ENCODE assay signal across 1 cellular context in the genomic region with DNA sequence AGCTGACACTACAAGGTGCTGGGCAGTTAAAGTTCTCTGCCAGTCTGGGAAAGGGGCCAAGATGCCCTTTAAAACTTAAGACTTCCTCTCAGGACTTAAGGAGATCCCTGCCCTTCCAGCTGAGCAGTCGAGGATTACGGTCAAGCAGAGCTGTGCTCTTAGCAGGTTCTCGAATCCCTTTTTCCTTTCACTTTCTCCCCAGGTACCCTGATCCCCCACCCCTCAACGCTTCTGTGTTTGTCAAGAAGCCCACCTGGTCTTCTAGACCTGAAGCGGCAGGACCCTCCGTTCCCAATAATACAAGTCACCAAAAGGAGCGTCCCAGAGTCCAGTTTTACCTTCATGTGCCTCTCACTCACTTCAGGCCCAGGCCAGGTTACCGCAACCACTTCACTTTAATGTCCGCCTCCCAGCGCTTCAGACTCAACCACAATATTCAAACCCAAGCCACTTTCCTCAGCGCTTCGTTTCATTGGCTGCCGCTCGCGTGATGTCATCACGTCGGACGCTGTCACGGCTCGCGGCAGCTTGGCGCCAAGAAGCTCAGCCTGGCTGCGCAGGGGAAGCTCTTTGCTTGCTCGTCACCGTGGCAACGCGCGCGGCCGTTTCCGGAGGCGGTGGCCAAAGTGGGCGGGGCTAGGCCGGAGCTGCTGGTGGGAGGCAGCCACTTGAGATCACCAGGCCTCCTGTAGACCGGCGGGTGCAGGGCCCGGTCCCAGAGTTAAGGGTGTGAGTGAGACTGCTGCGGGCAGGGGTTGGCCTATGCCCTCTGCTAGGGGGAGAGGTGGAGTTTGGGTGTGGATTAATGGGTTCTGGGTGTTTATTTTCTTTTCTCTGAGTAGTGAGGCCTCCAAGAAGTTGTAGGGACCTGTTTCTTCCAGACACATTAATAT.
TF ChIP-seq lines count a peak whose summit lies in the region.

TSS of gene KIF18A (minus strand) at position 431 of the 893 bp plus-strand sequence. CDS start 10,209 bp downstream, outside the sequence.
TSS of gene METTL15 (plus strand) at position 663 of the 893 bp plus-strand sequence. CDS start 4,947 bp downstream, outside the sequence.

TF ChIP-seq in HepG2, 621 proteins besides CTCF, POLR2A, EP300 and RAD21 (continued from another document and continues in another):
- TF ChIP-seq, protein P1, sequence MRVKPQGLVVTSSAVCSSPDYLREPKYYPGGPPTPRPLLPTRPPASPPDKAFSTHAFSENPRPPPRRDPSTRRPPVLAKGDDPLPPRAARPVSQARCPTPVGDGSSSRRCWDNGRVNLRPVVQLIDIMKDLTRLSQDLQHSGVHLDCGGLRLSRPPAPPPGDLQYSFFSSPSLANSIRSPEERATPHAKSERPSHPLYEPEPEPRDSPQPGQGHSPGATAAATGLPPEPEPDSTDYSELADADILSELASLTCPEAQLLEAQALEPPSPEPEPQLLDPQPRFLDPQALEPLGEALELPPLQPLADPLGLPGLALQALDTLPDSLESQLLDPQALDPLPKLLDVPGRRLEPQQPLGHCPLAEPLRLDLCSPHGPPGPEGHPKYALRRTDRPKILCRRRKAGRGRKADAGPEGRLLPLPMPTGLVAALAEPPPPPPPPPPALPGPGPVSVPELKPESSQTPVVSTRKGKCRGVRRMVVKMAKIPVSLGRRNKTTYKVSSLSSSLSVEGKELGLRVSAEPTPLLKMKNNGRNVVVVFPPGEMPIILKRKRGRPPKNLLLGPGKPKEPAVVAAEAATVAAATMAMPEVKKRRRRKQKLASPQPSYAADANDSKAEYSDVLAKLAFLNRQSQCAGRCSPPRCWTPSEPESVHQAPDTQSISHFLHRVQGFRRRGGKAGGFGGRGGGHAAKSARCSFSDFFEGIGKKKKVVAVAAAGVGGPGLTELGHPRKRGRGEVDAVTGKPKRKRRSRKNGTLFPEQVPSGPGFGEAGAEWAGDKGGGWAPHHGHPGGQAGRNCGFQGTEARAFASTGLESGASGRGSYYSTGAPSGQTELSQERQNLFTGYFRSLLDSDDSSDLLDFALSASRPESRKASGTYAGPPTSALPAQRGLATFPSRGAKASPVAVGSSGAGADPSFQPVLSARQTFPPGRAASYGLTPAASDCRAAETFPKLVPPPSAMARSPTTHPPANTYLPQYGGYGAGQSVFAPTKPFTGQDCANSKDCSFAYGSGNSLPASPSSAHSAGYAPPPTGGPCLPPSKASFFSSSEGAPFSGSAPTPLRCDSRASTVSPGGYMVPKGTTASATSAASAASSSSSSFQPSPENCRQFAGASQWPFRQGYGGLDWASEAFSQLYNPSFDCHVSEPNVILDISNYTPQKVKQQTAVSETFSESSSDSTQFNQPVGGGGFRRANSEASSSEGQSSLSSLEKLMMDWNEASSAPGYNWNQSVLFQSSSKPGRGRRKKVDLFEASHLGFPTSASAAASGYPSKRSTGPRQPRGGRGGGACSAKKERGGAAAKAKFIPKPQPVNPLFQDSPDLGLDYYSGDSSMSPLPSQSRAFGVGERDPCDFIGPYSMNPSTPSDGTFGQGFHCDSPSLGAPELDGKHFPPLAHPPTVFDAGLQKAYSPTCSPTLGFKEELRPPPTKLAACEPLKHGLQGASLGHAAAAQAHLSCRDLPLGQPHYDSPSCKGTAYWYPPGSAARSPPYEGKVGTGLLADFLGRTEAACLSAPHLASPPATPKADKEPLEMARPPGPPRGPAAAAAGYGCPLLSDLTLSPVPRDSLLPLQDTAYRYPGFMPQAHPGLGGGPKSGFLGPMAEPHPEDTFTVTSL (CRISPR knock-in tag; IDR thresholded peaks at IDR 0.05; ENCODE audit: borderline replicate concordance), result no peak
- TF ChIP-seq, protein P2, sequence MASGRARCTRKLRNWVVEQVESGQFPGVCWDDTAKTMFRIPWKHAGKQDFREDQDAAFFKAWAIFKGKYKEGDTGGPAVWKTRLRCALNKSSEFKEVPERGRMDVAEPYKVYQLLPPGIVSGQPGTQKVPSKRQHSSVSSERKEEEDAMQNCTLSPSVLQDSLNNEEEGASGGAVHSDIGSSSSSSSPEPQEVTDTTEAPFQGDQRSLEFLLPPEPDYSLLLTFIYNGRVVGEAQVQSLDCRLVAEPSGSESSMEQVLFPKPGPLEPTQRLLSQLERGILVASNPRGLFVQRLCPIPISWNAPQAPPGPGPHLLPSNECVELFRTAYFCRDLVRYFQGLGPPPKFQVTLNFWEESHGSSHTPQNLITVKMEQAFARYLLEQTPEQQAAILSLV (CRISPR knock-in tag; IDR thresholded peaks at IDR 0.05; ENCODE audit: borderline replicate concordance), result 0 out of 2 replicates have a peak, but pooled peaks have one; percentile 58
- TF ChIP-seq NRL (CRISPR knock-in tag; IDR thresholded peaks at IDR 0.05; ENCODE audit: borderline replicate concordance), result no peak
- TF ChIP-seq GABPA (IDR thresholded peaks at IDR 0.05; ENCODE audit: low read depth, low read length), result peak; percentile 66
- peak; percentile 91 for TF ChIP-seq GABPA (CRISPR knock-in tag; IDR thresholded peaks at IDR 0.05; ENCODE audit: low read depth)
- TF ChIP-seq IKZF1 (IDR thresholded peaks at IDR 0.05), result no peak
- TF ChIP-seq ZSCAN20 (CRISPR knock-in tag; IDR thresholded peaks at IDR 0.05; ENCODE audit: borderline replicate concordance), result no peak
- TF ChIP-seq CCDC6 (CRISPR knock-in tag; IDR thresholded peaks at IDR 0.05), result peak; percentile 96; the same call in 1 of the 2 replicates
- TF ChIP-seq, protein P3, sequence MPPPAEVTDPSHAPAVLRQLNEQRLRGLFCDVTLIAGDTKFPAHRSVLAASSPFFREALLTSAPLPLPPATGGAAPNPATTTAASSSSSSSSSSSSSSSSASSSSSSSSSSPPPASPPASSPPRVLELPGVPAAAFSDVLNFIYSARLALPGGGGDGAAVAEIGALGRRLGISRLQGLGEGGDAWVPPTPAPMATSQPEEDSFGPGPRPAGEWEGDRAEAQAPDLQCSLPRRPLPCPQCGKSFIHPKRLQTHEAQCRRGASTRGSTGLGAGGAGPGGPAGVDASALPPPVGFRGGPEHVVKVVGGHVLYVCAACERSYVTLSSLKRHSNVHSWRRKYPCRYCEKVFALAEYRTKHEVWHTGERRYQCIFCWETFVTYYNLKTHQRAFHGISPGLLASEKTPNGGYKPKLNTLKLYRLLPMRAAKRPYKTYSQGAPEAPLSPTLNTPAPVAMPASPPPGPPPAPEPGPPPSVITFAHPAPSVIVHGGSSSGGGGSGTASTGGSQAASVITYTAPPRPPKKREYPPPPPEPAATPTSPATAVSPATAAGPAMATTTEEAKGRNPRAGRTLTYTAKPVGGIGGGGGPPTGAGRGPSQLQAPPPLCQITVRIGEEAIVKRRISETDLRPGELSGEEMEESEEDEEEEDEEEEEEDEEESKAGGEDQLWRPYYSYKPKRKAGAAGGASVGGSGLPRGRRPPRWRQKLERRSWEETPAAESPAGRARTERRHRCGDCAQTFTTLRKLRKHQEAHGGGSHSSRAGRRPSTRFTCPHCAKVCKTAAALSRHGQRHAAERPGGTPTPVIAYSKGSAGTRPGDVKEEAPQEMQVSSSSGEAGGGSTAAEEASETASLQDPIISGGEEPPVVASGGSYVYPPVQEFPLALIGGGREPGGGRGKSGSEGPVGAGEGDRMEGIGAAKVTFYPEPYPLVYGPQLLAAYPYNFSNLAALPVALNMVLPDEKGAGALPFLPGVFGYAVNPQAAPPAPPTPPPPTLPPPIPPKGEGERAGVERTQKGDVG (CRISPR knock-in tag; IDR thresholded peaks at IDR 0.05; ENCODE audit: borderline replicate concordance), result 0 out of 2 replicates have a peak, but pooled peaks have one; percentile 54
- no peak for TF ChIP-seq ZNF773 (CRISPR knock-in tag; IDR thresholded peaks at IDR 0.05; ENCODE audit: borderline replicate concordance)
- TF ChIP-seq ZBTB34 (CRISPR knock-in tag; IDR thresholded peaks at IDR 0.05), result no peak
- TF ChIP-seq TBL1XR1 (IDR thresholded peaks at IDR 0.05; ENCODE audit: borderline replicate concordance, low read length, partially characterized antibody), result peak; percentile 49
- no peak for TF ChIP-seq ZNF75D (CRISPR knock-in tag; IDR thresholded peaks at IDR 0.05; ENCODE audit: borderline replicate concordance)
- no peak for TF ChIP-seq NBN (conservative IDR thresholded peaks at IDR 0.05)
- peak; percentile 93 for TF ChIP-seq FOXM1 (CRISPR knock-in tag; IDR thresholded peaks at IDR 0.05)
- TF ChIP-seq ZNF749 (CRISPR knock-in tag; IDR thresholded peaks at IDR 0.05; ENCODE audit: borderline replicate concordance), result no peak
- peak; percentile 86 for TF ChIP-seq PHF8 (CRISPR knock-in tag; IDR thresholded peaks at IDR 0.05)
- TF ChIP-seq, protein P4, sequence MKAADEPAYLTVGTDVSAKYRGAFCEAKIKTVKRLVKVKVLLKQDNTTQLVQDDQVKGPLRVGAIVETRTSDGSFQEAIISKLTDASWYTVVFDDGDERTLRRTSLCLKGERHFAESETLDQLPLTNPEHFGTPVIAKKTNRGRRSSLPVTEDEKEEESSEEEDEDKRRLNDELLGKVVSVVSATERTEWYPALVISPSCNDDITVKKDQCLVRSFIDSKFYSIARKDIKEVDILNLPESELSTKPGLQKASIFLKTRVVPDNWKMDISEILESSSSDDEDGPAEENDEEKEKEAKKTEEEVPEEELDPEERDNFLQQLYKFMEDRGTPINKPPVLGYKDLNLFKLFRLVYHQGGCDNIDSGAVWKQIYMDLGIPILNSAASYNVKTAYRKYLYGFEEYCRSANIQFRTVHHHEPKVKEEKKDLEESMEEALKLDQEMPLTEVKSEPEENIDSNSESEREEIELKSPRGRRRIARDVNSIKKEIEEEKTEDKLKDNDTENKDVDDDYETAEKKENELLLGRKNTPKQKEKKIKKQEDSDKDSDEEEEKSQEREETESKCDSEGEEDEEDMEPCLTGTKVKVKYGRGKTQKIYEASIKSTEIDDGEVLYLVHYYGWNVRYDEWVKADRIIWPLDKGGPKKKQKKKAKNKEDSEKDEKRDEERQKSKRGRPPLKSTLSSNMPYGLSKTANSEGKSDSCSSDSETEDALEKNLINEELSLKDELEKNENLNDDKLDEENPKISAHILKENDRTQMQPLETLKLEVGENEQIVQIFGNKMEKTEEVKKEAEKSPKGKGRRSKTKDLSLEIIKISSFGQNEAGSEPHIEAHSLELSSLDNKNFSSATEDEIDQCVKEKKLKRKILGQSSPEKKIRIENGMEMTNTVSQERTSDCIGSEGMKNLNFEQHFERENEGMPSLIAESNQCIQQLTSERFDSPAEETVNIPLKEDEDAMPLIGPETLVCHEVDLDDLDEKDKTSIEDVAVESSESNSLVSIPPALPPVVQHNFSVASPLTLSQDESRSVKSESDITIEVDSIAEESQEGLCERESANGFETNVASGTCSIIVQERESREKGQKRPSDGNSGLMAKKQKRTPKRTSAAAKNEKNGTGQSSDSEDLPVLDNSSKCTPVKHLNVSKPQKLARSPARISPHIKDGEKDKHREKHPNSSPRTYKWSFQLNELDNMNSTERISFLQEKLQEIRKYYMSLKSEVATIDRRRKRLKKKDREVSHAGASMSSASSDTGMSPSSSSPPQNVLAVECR (CRISPR knock-in tag; IDR thresholded peaks at IDR 0.05; ENCODE audit: borderline replicate concordance), result peak; percentile 99
- TF ChIP-seq SAP130 (CRISPR knock-in tag; IDR thresholded peaks at IDR 0.05; ENCODE audit: low read depth), result peak; percentile 100
- TF ChIP-seq RBFOX2 (IDR thresholded peaks at IDR 0.05; ENCODE audit: low read depth, low read length), result peak; percentile 76
- TF ChIP-seq, protein P5, sequence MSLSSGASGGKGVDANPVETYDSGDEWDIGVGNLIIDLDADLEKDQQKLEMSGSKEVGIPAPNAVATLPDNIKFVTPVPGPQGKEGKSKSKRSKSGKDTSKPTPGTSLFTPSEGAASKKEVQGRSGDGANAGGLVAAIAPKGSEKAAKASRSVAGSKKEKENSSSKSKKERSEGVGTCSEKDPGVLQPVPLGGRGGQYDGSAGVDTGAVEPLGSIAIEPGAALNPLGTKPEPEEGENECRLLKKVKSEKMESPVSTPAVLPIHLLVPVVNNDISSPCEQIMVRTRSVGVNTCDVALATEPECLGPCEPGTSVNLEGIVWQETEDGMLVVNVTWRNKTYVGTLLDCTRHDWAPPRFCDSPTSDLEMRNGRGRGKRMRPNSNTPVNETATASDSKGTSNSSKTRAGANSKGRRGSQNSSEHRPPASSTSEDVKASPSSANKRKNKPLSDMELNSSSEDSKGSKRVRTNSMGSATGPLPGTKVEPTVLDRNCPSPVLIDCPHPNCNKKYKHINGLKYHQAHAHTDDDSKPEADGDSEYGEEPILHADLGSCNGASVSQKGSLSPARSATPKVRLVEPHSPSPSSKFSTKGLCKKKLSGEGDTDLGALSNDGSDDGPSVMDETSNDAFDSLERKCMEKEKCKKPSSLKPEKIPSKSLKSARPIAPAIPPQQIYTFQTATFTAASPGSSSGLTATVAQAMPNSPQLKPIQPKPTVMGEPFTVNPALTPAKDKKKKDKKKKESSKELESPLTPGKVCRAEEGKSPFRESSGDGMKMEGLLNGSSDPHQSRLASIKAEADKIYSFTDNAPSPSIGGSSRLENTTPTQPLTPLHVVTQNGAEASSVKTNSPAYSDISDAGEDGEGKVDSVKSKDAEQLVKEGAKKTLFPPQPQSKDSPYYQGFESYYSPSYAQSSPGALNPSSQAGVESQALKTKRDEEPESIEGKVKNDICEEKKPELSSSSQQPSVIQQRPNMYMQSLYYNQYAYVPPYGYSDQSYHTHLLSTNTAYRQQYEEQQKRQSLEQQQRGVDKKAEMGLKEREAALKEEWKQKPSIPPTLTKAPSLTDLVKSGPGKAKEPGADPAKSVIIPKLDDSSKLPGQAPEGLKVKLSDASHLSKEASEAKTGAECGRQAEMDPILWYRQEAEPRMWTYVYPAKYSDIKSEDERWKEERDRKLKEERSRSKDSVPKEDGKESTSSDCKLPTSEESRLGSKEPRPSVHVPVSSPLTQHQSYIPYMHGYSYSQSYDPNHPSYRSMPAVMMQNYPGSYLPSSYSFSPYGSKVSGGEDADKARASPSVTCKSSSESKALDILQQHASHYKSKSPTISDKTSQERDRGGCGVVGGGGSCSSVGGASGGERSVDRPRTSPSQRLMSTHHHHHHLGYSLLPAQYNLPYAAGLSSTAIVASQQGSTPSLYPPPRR (CRISPR knock-in tag; IDR thresholded peaks at IDR 0.05; ENCODE audit: borderline replicate concordance), result 0 out of 2 replicates have a peak, but pooled peaks have one; percentile 11
- 0 out of 2 replicates have a peak, but pooled peaks have one; percentile 73 for TF ChIP-seq ZNF567 (CRISPR knock-in tag; IDR thresholded peaks at IDR 0.05; ENCODE audit: borderline replicate concordance)
- no peak for TF ChIP-seq ZNF432 (CRISPR knock-in tag; IDR thresholded peaks at IDR 0.05; ENCODE audit: borderline replicate concordance)
- TF ChIP-seq ZNF883 (CRISPR knock-in tag; IDR thresholded peaks at IDR 0.05; ENCODE audit: not compliant biosample characterization), result no peak
- no peak for TF ChIP-seq ZFP62 (CRISPR knock-in tag; IDR thresholded peaks at IDR 0.05)
- TF ChIP-seq MIER2 (CRISPR knock-in tag; IDR thresholded peaks at IDR 0.05), result no peak
- peak; percentile 98 for TF ChIP-seq MXI1 (IDR thresholded peaks at IDR 0.05; ENCODE audit: borderline replicate concordance, low read depth, low read length)
- peak; percentile 48 for TF ChIP-seq CEBPG (CRISPR knock-in tag; IDR thresholded peaks at IDR 0.05)
